In the genomic region with DNA sequence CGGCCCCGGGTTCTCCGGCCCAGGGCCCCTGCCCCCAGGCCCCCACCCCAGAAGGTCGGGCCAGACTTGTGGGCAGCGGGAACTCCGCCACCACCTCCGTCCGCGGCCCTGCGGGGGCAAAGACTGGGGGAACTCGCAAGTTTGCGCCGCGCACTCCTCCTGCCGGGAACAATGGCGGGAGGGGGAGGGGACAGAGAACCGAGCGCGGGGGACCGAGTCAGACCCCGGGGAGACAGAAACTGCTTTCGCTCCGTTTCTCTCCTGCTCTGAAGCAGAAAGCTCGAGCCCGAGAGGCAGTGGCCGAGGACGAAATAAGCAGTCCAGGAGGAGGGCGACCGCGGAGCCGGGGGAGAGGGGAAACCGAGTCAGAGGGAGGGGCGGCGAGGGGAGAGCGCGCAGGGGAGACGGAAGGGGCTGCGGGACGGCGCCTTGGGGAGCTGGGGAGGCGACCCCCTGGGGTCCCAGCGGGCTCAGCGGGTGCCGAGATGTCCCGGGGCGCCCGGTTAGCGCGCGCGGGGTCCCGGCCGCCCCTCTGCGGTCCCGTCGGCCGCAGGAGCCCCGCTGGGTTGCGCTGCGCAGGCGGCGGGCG, we compare ENCODE assay signal across 8 cellular contexts. TPM values are rescaled to one million over a fixed set of nuclear protein-coding genes. Genes with fewer than 3 reads are reported as not detected.
DNase-seq lines count a peak whose midpoint lies in the region; ATAC-seq and TF ChIP-seq lines count a peak whose summit lies in the region.

No MANE protein-coding gene starts in this region.

- no peak overlapping the region for H3K27ac Mint-ChIP-seq in CD8-positive, alpha-beta T cell

- CTCF ChIA-PET in CD8-positive, alpha-beta T cell (lab: Charles Lee) = interaction anchor here (0.6 to 26.3 kb wide), 3 partner anchors 10 to 145 kb away, joined by 3 to 1504 read pairs (median 3); no protein-coding TSS in a partner anchor

- H3K27ac ChIP-seq in CD8-positive, alpha-beta T cell (ENCODE audit: low read depth, low read length) = no peak overlapping the region
- H3K27ac ChIP-seq in body of pancreas (peak overlapping the region; percentile 52 to 83 (median 66)), right lobe of liver (peak overlapping the region; percentile 58 to 71 (median 66))

- peak overlapping the region; percentile 56 for H3K4me3 ChIP-seq in CD8-positive, alpha-beta T cell (ENCODE audit: low read depth, low read length)
- H3K4me3 ChIP-seq in body of pancreas = peak overlapping the region; percentile 44 to 81
- H3K4me3 ChIP-seq in right lobe of liver = peak overlapping the region; percentile 48 to 57 (median 53)

- H3K27me3 ChIP-seq in CD8-positive, alpha-beta T cell (ENCODE audit: insufficient read depth, low read length) = no peaks in the 10 kb centered on the region
- H3K27me3 ChIP-seq in body of pancreas (no peaks in the 10 kb centered on the region), right lobe of liver (peaks cover 0 to 13% of the 10 kb centered on the region in 2 donors)

- intact Hi-C loops in CD8-positive, alpha-beta T cell (cut with DNase I, micrococcal nuclease) = loop anchor here in 1 of 2 experiments (1.0 to 5.0 kb wide), 3 partner anchors 132 to 197 kb away; no protein-coding TSS in a partner anchor
- intact Hi-C loops in body of pancreas (cut with DNase I) (no loop called here), right lobe of liver (cut with DNase I) (no loop called here)

- TF ChIP-seq CTCF in CD8-positive, alpha-beta T cell (IDR thresholded peaks at IDR 0.05) = no peak
- TF ChIP-seq CTCF in body of pancreas (IDR thresholded peaks at IDR 0.05) (no peak), right lobe of liver (IDR thresholded peaks at IDR 0.05) (no peak)

- whole genome bisulfite sequencing in body of pancreas, 2 donors = 0% methylated on average over 31 to 49 of the region's 63 CpGs
- 0% methylated on average over 5 of the region's 63 CpGs for WGBS in right lobe of liver (ENCODE audit: insufficient coverage, low coverage, low lambda C conversion rate, missing lambda C conversion rate)

- H3K36me3 Mint-ChIP-seq in CD8-positive, alpha-beta T cell = no peaks in the 10 kb centered on the region

- no peaks in the 10 kb centered on the region for H3K4me1 ChIP-seq in CD8-positive, alpha-beta T cell (ENCODE audit: insufficient read depth, low read length)
- H3K4me1 ChIP-seq in body of pancreas (peaks cover 39% of the 10 kb centered on the region), right lobe of liver (peaks cover 0 to 6% (median 0%) of the 10 kb centered on the region in 4 donors)

- no peaks in the 10 kb centered on the region for H3K9me3 ChIP-seq in CD8-positive, alpha-beta T cell (ENCODE audit: low read length)
- H3K9me3 ChIP-seq in body of pancreas (no peaks in the 10 kb centered on the region), right lobe of liver (no peaks in the 10 kb centered on the region)

- TF ChIP-seq POLR2A in body of pancreas (IDR thresholded peaks at IDR 0.05) (no peak), right lobe of liver (IDR thresholded peaks at IDR 0.05) (no peak)

- no peaks in the 10 kb centered on the region for H3K9me3 Mint-ChIP-seq in CD8-positive, alpha-beta T cell

- no peaks in the 10 kb centered on the region for H3K27me3 Mint-ChIP-seq in CD8-positive, alpha-beta T cell (ENCODE audit: low read depth)

- no peaks in the 10 kb centered on the region for H3K36me3 ChIP-seq in CD8-positive, alpha-beta T cell (ENCODE audit: insufficient read depth, low read length)
- H3K36me3 ChIP-seq in body of pancreas (replicated peaks in 1 of 2; ENCODE audit: insufficient read depth in 1 of 2, low read depth in 2 of 2) = no peaks in the 10 kb centered on the region
- H3K36me3 ChIP-seq in right lobe of liver = no peaks in the 10 kb centered on the region

- peak overlapping the region; percentile 86 for H3K4me3 Mint-ChIP-seq in CD8-positive, alpha-beta T cell

- POLR2A ChIA-PET in CD8-positive, alpha-beta T cell (lab: Charles Lee) = no interaction called here

- peaks cover 7% of the 10 kb centered on the region for H3K4me1 Mint-ChIP-seq in CD8-positive, alpha-beta T cell (ENCODE audit: low read depth)

- peak; percentile 25 for ATAC-seq in CD8-positive, alpha-beta T cell
- ATAC-seq in body of pancreas (peak; percentile 21), right lobe of liver (peak in 2 of 4 donors; percentile 2 to 3), HG03039 (IDR thresholded peaks at IDR 0.05; ENCODE audit: unreplicated experiment) (no peak)

- DNase-seq in CD8-positive, alpha-beta T cell = peak in 4 of 7 experiments; percentile 26 to 57 (median 30)
- DNase-seq in NCI-H774 (lab: John Stamatoyannopoulos, UW) = peak; percentile 5
- peak in 3 of 4 donors; percentile 40 to 57 (median 56) for DNase-seq in body of pancreas
- peak in 2 of 3 donors; percentile 54 to 57 for DNase-seq in right lobe of liver
- peak; percentile 22 for DNase-seq in stimulated activated naive CD4-positive, alpha-beta T cell treated with Interleukin-2 at 50 U/mL for 16 hours (lab: John Stamatoyannopoulos, UW)
- DNase-seq in KG1 (lab: John Stamatoyannopoulos, UW) = no peak
- DNase-seq in NCI-H446 treated with DMSO at 0.1 percent for 48 hours (lab: John Stamatoyannopoulos, UW) = no peak

RNA-seq across cellular contexts. Expression of gene TP53I11, which starts 0.6 kb away (rescaled TPM):
- 1 to 10 TPM; 4.8 to 6.8 TPM for total RNA-seq in CD8-positive, alpha-beta T cell
- total RNA-seq in body of pancreas (10 to 100 TPM; 21.8 to 91.0 TPM), right lobe of liver (10 to 100 TPM in 4 of 6 experiments, 1 to 10 TPM in 2; 5.7 to 22.1 (median 12.2) TPM)

Comparison
In these comparisons a context has a peak if more than half of its experiments do, and no peak if none do; other contexts are left out.
1. DNase-seq: peak in CD8-positive, alpha-beta T cell (4 of 7), NCI-H774 (single experiment), body of pancreas (3 of 4), right lobe of liver (2 of 3) and stimulated activated naive CD4-positive, alpha-beta T cell treated with Interleukin-2 at 50 U/mL for 16 hours (single experiment); none in KG1 (single experiment) and NCI-H446 treated with DMSO at 0.1 percent for 48 hours (single experiment).
2. Peak in every context shown above with its lines, with median percentiles within 50 percentile points of each other: H3K4me3 ChIP-seq.